ENCODE assay signal across 1 cellular context in genomic region chr19:39427707-39428106, GRCh38.
TF ChIP-seq lines count a peak whose summit lies in the region.

No MANE protein-coding gene starts in this region.

TF ChIP-seq in H1, 55 proteins besides CTCF, POLR2A, EP300 and RAD21:
- TF ChIP-seq GABPA (IDR thresholded peaks at IDR 0.05; ENCODE audit: borderline replicate concordance, insufficient read depth, low read length) (no peak), ZNF274 (IDR thresholded peaks at IDR 0.05; ENCODE audit: borderline replicate concordance, extremely low read depth, low read length) (no peak), FOSL1 (IDR thresholded peaks at IDR 0.05; ENCODE audit: insufficient read depth, low read depth, low read length) (no peak), USF2 (IDR thresholded peaks at IDR 0.05; ENCODE audit: low read length) (no peak), SAP30 (IDR thresholded peaks at IDR 0.05; ENCODE audit: insufficient read depth, insufficient replicate concordance, low read length) (no peak), BRCA1 (IDR thresholded peaks at IDR 0.05; ENCODE audit: low read depth, low read length) (no peak), TAF1 (IDR thresholded peaks at IDR 0.05; ENCODE audit: low read depth, low read length) (no peak), EZH2 (IDR thresholded peaks at IDR 0.05; ENCODE audit: low read depth, low read length, severe bottlenecking) (no peak), JUN (IDR thresholded peaks at IDR 0.05; ENCODE audit: low read depth, low read length) (no peak)
